1 cellular context compared by ENCODE assay signal in the genomic region with DNA sequence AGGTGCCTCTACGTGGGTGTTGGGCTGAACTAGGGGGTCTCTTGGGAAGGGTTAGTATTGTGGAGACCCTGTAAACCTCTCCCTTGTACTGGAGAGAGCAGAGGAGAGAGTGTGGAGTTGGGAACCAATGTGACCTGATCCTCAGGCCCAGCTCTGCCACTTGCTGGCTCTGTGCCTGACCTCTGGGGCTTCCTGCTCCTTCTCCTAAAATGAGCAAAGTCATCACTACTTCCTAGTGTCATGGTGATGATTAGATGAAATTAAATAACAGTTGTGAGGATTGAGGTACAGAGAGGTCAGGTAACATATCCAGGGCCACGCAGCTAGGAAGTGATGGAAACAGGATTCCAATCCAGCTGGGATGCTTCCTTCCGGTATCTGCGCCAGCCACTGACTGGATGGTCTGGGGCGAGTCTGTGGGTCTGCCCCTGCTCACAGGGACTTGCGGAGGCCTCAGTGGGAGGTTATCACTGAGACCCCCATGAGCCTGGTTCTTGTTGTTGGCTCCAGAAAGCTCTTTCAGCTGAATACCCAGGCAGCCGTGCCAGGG.
TF ChIP-seq lines count a peak whose summit lies in the region.

No MANE protein-coding gene starts in this region.

TF ChIP-seq in K562, 482 proteins besides CTCF, POLR2A, EP300 and RAD21 (continued from another document):
- TF ChIP-seq, protein P1, sequence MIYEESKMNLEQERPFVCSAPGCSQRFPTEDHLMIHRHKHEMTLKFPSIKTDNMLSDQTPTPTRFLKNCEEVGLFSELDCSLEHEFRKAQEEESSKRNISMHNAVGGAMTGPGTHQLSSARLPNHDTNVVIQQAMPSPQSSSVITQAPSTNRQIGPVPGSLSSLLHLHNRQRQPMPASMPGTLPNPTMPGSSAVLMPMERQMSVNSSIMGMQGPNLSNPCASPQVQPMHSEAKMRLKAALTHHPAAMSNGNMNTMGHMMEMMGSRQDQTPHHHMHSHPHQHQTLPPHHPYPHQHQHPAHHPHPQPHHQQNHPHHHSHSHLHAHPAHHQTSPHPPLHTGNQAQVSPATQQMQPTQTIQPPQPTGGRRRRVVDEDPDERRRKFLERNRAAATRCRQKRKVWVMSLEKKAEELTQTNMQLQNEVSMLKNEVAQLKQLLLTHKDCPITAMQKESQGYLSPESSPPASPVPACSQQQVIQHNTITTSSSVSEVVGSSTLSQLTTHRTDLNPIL (CRISPR knock-in tag; IDR thresholded peaks at IDR 0.05), result no peak
- TF ChIP-seq TAF9B (IDR thresholded peaks at IDR 0.05; ENCODE audit: partially characterized antibody), result no peak
- no peak for TF ChIP-seq SPI1 (IDR thresholded peaks at IDR 0.05; ENCODE audit: borderline replicate concordance, low read depth, low read length)
- no peak for TF ChIP-seq EP400 (IDR thresholded peaks at IDR 0.05)
- TF ChIP-seq, protein P2, sequence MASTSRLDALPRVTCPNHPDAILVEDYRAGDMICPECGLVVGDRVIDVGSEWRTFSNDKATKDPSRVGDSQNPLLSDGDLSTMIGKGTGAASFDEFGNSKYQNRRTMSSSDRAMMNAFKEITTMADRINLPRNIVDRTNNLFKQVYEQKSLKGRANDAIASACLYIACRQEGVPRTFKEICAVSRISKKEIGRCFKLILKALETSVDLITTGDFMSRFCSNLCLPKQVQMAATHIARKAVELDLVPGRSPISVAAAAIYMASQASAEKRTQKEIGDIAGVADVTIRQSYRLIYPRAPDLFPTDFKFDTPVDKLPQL (IDR thresholded peaks at IDR 0.05; ENCODE audit: extremely low read depth, insufficient read length), result no peak
- peak; percentile 86 for TF ChIP-seq C11orf30 (IDR thresholded peaks at IDR 0.05; ENCODE audit: low read depth)
- 0 out of 2 replicates have a peak, but pooled peaks have one; percentile 25 for TF ChIP-seq MAFK (IDR thresholded peaks at IDR 0.05; ENCODE audit: low read length)
TF ChIP-seq in K562: peak in this region for 10.
